In genomic region chr12:76983420-76983819, GRCh38 we compare ENCODE assay signal across 8 cellular contexts.
"Had no signal": no experiment of that assay in that cellular context is flagged by ENCODE, and none has a peak within 500 bp of the region (broad histone marks: within the 10 kb centered on the region; RNA-seq: fewer than 3 reads in every experiment).

No MANE protein-coding gene starts in this region.

- H3K4me3 Mint-ChIP-seq: GM23338, H9 had no signal

- H3K4me1 Mint-ChIP-seq: GM23338, H9 had no signal

- ATAC-seq: GM23338 had no signal

- DNase-seq: H9, HCEC 1CT, IMR-90, KBM-7 had no signal

- H3K27ac Mint-ChIP-seq: GM23338, H9 had no signal

- H3K4me2 ChIP-seq: GM23338 had no signal

- H3K27ac ChIP-seq: HL-60 had no signal

- H2AFZ ChIP-seq: GM23338 had no signal

- FAIRE-seq: H1, H54 had no signal

- H3K4me3 ChIP-seq: GM23338 had no signal
